7 cellular contexts compared by ENCODE assay signal in genomic region chr3:141105828-141106628, GRCh38. TPM values are rescaled to one million over a fixed set of nuclear protein-coding genes. Genes with fewer than 3 reads are reported as not detected.
A peak's percentile ranks its signal among the peaks of the same experiment; 100 is the strongest.
DNase-seq lines count a peak whose midpoint lies in the region; TF ChIP-seq lines count a peak whose summit lies in the region.

No MANE protein-coding gene starts in this region.

- CTCF ChIA-PET in OCI-LY7 (lab: Charles Lee; ENCODE audit: unreplicated experiment), result no interaction called here

- no peak overlapping the region for H3K4me3 Mint-ChIP-seq in neural crest cell

- no peak overlapping the region for H3K27ac Mint-ChIP-seq in neural crest cell (ENCODE audit: unreplicated experiment)

- no peak overlapping the region for H3K9ac ChIP-seq in fibroblast of lung (ENCODE audit: insufficient read depth, low read length)

- peaks cover 18% of the 10 kb centered on the region for H3K36me3 Mint-ChIP-seq in neural crest cell (ENCODE audit: low read depth)

- H3K4me2 ChIP-seq in OCI-LY7 (ENCODE audit: low read length) (no peak overlapping the region), fibroblast of lung (ENCODE audit: extremely low read depth, insufficient read depth, low read length) (no peak overlapping the region)

- H3K9me3 Mint-ChIP-seq in neural crest cell, result no peaks in the 10 kb centered on the region

- intact Hi-C loops in OCI-LY7 (cut with micrococcal nuclease; ENCODE audit: unreplicated experiment) (loop anchor here (1.0 to 10.0 kb wide), 3 partner anchors 89 to 208 kb away; no protein-coding TSS in a partner anchor), tibial artery (cut with DNase I; ENCODE audit: low total_unique reads) (loop anchor here (5.0 to 10.0 kb wide), 2 partner anchors 99 to 211 kb away; no protein-coding TSS in a partner anchor)

- H4K20me1 ChIP-seq in OCI-LY7 (ENCODE audit: insufficient read depth, low read length), result no peaks in the 10 kb centered on the region
- H4K20me1 ChIP-seq in fibroblast of lung (ENCODE audit: control insufficient read depth, extremely low read depth, insufficient read depth, low read length), result no peaks in the 10 kb centered on the region

- POLR2A ChIA-PET in OCI-LY7 (lab: Charles Lee), result no interaction called here

- H3K27me3 Mint-ChIP-seq in neural crest cell (ENCODE audit: low read depth), result no peaks in the 10 kb centered on the region

- H3K4me1 Mint-ChIP-seq in neural crest cell, result peaks cover 71% of the 10 kb centered on the region

- no peak overlapping the region for H3K4me3 ChIP-seq in Jurkat, Clone E6-1 (ENCODE audit: low read length)
- H3K4me3 ChIP-seq in OCI-LY7 (ENCODE audit: low read depth, low read length, poor library complexity, severe bottlenecking) (no peak overlapping the region), fibroblast of lung (replicated peaks in 1 of 4; ENCODE audit: control extremely low read depth in 1 of 4, insufficient read depth in 1 of 4, low read depth in 3 of 4, low read length in 4 of 4) (no peak overlapping the region), tibial artery (no peak overlapping the region)

- H3K9me2 ChIP-seq in OCI-LY7 (ENCODE audit: insufficient read depth, low read length), result no peaks in the 10 kb centered on the region

- no TSS peak for BruUV-seq in OCI-LY7 (replicated peaks; lab: Mats Ljungman, UMichigan)

- TF ChIP-seq CTCF in GM12874 (IDR thresholded peaks at IDR 0.05; ENCODE audit: insufficient read depth, low read depth, low read length), result peak; percentile 59
- peak; percentile 93 for TF ChIP-seq CTCF in OCI-LY7 (conservative IDR thresholded peaks at IDR 0.05; ENCODE audit: low read length)
- peak; percentile 59 to 76 for TF ChIP-seq CTCF in fibroblast of lung (conservative IDR thresholded peaks at IDR 0.05 in 1 of 2, IDR thresholded peaks at IDR 0.05 in 1 of 2; ENCODE audit: low read depth in 1 of 2, low read length in 2 of 2)
- peak; percentile 90 for TF ChIP-seq CTCF in neural crest cell (conservative IDR thresholded peaks at IDR 0.05)
- TF ChIP-seq CTCF in tibial artery (IDR thresholded peaks at IDR 0.05), result peak; percentile 72 to 82

- no peak overlapping the region for H2AFZ ChIP-seq in OCI-LY7 (ENCODE audit: low read length)
- no peak overlapping the region for H2AFZ ChIP-seq in fibroblast of lung (ENCODE audit: low read length)

- H3K36me3 ChIP-seq in OCI-LY7 (ENCODE audit: insufficient read depth, low read length) (no peaks in the 10 kb centered on the region), fibroblast of lung (ENCODE audit: control insufficient read depth, insufficient read depth, low read length) (no peaks in the 10 kb centered on the region), tibial artery (no peaks in the 10 kb centered on the region)

- H3K27ac ChIP-seq in OCI-LY7 (ENCODE audit: low read depth, low read length, poor library complexity, severe bottlenecking) (no peak overlapping the region), fibroblast of lung (ENCODE audit: insufficient read depth, low read length) (no peak overlapping the region), tibial artery (no peak overlapping the region)

- DNase-seq in Jurkat, Clone E6-1 (ENCODE audit: low read depth, low spot score), result peak; percentile 91
- peak; percentile 81 for DNase-seq in OCI-LY7 (ENCODE audit: low spot score)
- DNase-seq in activated T-cell treated with anti-CD3 and anti-CD28 coated beads for 48 hours (ENCODE audit: low read depth), result peak; percentile 5
- DNase-seq in fibroblast of lung (ENCODE audit: low read depth in 2 of 2), result peak; percentile 73 to 91
- DNase-seq in neural crest cell (ENCODE audit: low read depth, low spot score), result peak; percentile 72
- DNase-seq in tibial artery, result peak; percentile 66 to 86

- H3K9me3 ChIP-seq in OCI-LY7 (ENCODE audit: low read length), result no peaks in the 10 kb centered on the region
- no peaks in the 10 kb centered on the region for H3K9me3 ChIP-seq in fibroblast of lung (ENCODE audit: control insufficient read depth, insufficient read depth, low read depth, low read length)
- no peaks in the 10 kb centered on the region for H3K9me3 ChIP-seq in tibial artery

- H3K4me1 ChIP-seq in OCI-LY7 (ENCODE audit: insufficient read depth, low read length, poor library complexity, severe bottlenecking), result no peaks in the 10 kb centered on the region
- no peaks in the 10 kb centered on the region for H3K4me1 ChIP-seq in fibroblast of lung (ENCODE audit: control insufficient read depth, extremely low read depth, insufficient read depth, low read length)
- H3K4me1 ChIP-seq in tibial artery, result peaks cover 0 to 20% (median 0%) of the 10 kb centered on the region in 4 donors

- H3K79me2 ChIP-seq in OCI-LY7 (ENCODE audit: insufficient read depth, low read depth, low read length) (no peaks in the 10 kb centered on the region), fibroblast of lung (ENCODE audit: control insufficient read depth, insufficient read depth, low read length) (no peaks in the 10 kb centered on the region)

- peaks cover 5% of the 10 kb centered on the region for H3K27me3 ChIP-seq in fibroblast of lung (ENCODE audit: control insufficient read depth, insufficient read depth, low read length)
- H3K27me3 ChIP-seq in tibial artery, result no peaks in the 10 kb centered on the region

RNA-seq across cellular contexts. Expression of gene SPSB4, which starts 54.9 kb away (rescaled TPM):
- polyA plus RNA-seq in Jurkat, Clone E6-1 (2012; ENCODE audit: insufficient read depth, insufficient read length), result 6.2 TPM
- total RNA-seq in OCI-LY7 (2014; rRNA removed; shearing (Covaris generic)), result not detected in 2 replicates
- total RNA-seq in OCI-LY7 (2022), result not detected in 2 replicates
- total RNA-seq in fibroblast of lung, result not detected in 2 replicates
- polyA plus RNA-seq in fibroblast of lung, result 0.02 TPM in 1 of 2 replicates, not detected in the other
- not detected in 2 replicates for polyA plus RNA-seq in fibroblast of lung (2012)
- not detected in 2 replicates for polyA minus RNA-seq in fibroblast of lung (ENCODE audit: low replicate concordance)
- 33.2 and 35.1 TPM in 2 replicates for total RNA-seq in neural crest cell

Comparison
In these comparisons a context has a peak if more than half of its experiments do, and no peak if none do; other contexts are left out.
1. DNase-seq: peak in every context shown above with its lines; median percentile 91 in Jurkat, Clone E6-1; 82 in fibroblast of lung; 81 in OCI-LY7; 76 in tibial artery; 72 in neural crest cell; 5 in activated T-cell treated with anti-CD3 and anti-CD28 coated beads for 48 hours.
2. RNA of gene SPSB4, which starts 54.9 kb away (total RNA-seq): 33.2 to 35.1 TPM in neural crest cell; not detected in OCI-LY7 and not detected in fibroblast of lung; every median in the first group is over 10 times any median in the second.
3. Peak in every context shown above with its lines, with median percentiles within 50 percentile points of each other: CTCF ChIP-seq.